ENCODE assay signal across 20 cellular contexts in the genomic region with DNA sequence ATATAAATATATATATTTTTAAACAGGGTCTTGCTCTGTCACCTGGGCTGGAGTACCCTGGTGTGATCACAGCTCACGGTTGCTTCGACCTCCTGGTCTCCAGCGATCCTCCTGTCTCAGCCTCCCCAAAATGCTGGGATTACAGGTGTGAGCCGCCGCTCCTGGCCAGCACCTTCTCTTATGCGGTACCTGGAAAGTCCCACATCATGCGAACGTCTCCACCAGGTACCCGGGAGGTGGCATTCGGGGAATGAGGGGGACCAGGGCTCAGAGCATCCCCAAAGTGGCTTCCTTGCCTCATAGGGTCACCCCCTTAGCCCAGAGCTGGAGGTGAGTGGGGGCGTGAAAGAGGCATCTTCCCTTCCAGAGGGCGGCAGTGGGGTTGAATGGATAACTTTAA.
DNase-seq lines count a peak whose midpoint lies in the region; ATAC-seq, FAIRE-seq and TF ChIP-seq lines count a peak whose summit lies in the region.
"Had no signal": no experiment of that assay in that cellular context is flagged by ENCODE, and none has a peak within 500 bp of the region (broad histone marks: within the 10 kb centered on the region; RNA-seq: fewer than 3 reads in every experiment).

No MANE protein-coding gene starts in this region.

- DNase-seq in BJ (ENCODE audit: low read depth): no peak
- peak; percentile 29 for DNase-seq in RWPE2 (ENCODE audit: low spot score)
- DNase-seq in kidney: peak; percentile 23
- DNase-seq in spleen: peak; percentile 25
- DNase-seq in aorta: no peak
- DNase-seq in HUDEP-2 (lab: John Stamatoyannopoulos, UW; ENCODE audit: unreplicated experiment in 76 of 76): no peak
- DNase-seq in activated T-helper 1 cell treated with anti-CD3 and anti-CD28 coated beads, Interleukin-12 subunit alpha, Interleukin-12 subunit beta, Interleukin-2, Interleukin-4 antibody, amounts not matched to agents 30 ng/mL and 10 ng/mL and 1 ng/mL, durations not matched to agents 14 hours and 24 hours and 36 hours (ENCODE audit: low spot score): no peak
- DNase-seq: 8988T; Calu3; CD8-positive, alpha-beta T cell; DMS 273 treated with DMSO at 0.1 percent for 48 hours; DMS53; DND-41 had no signal

- no peak overlapping the region for H3K9ac ChIP-seq in kidney (ENCODE audit: low read length in 2 of 2)
- H3K9ac ChIP-seq: BLaER1 treated with 17β-estradiol and CSF1 and Interleukin-3, amounts not matched to agents 10 nM and 100 nM had no signal

- ATAC-seq in RWPE2 (ENCODE audit: low read depth) (no peak), aorta (ENCODE audit: low FRiP score) (no peak)
- ATAC-seq: CD8-positive, alpha-beta T cell; GM12878; HepG2 had no signal

- POLR2A ChIA-PET in BJ (lab: Charles Lee): no interaction called here

- H3K9me3 Mint-ChIP-seq in activated T-helper 1 cell treated with anti-CD3 and anti-CD28 coated beads, Interleukin-12 subunit alpha, Interleukin-12 subunit beta, Interleukin-2, Interleukin-4 antibody, amounts not matched to agents 30 ng/mL and 10 ng/mL and 1 ng/mL, durations not matched to agents 14 hours and 24 hours and 36 hours: peaks cover 14% of the 10 kb centered on the region

- no peaks in the 10 kb centered on the region for H3K36me3 Mint-ChIP-seq in activated T-helper 1 cell treated with anti-CD3 and anti-CD28 coated beads, Interleukin-12 subunit alpha, Interleukin-12 subunit beta, Interleukin-2, Interleukin-4 antibody, amounts not matched to agents 30 ng/mL and 10 ng/mL and 1 ng/mL, durations not matched to agents 14 hours and 24 hours and 36 hours (ENCODE audit: low read depth)
- H3K36me3 Mint-ChIP-seq: CD8-positive, alpha-beta T cell; IgD-negative memory B cell had no signal

- intact Hi-C loops in kidney (cut with DNase I) (no loop called here), spleen (cut with DNase I; ENCODE audit: low total_unique reads) (no loop called here), aorta (cut with DNase I) (no loop called here)
- intact Hi-C loops in activated T-helper 1 cell treated with anti-CD3 and anti-CD28 coated beads, Interleukin-12 subunit alpha, Interleukin-12 subunit beta, Interleukin-2, Interleukin-4 antibody, amounts not matched to agents 30 ng/mL and 10 ng/mL and 1 ng/mL, durations not matched to agents 14 hours and 24 hours and 36 hours (cut with micrococcal nuclease): loop anchor here (10.0 kb wide), 1 partner anchor 104 kb away; no protein-coding TSS in a partner anchor

- H3K27me3 Mint-ChIP-seq in activated T-helper 1 cell treated with anti-CD3 and anti-CD28 coated beads, Interleukin-12 subunit alpha, Interleukin-12 subunit beta, Interleukin-2, Interleukin-4 antibody, amounts not matched to agents 30 ng/mL and 10 ng/mL and 1 ng/mL, durations not matched to agents 14 hours and 24 hours and 36 hours (ENCODE audit: insufficient read depth): no peaks in the 10 kb centered on the region
- H3K27me3 Mint-ChIP-seq: IgD-negative memory B cell had no signal

- H3K4me1 ChIP-seq in RWPE2 (ENCODE audit: insufficient read depth, poor library complexity, severe bottlenecking): no peaks in the 10 kb centered on the region
- H3K4me1 ChIP-seq in kidney (ENCODE audit: control insufficient read depth in 1 of 2, insufficient read depth in 1 of 2, low read depth in 1 of 2, low read length in 2 of 2): no peaks in the 10 kb centered on the region
- H3K4me1 ChIP-seq in spleen: no peaks in the 10 kb centered on the region
- no peaks in the 10 kb centered on the region for H3K4me1 ChIP-seq in aorta (ENCODE audit: control insufficient read depth in 1 of 2, insufficient read depth in 2 of 2, low read length in 2 of 2)
- H3K4me1 ChIP-seq: HAP-1 had no signal

- TF ChIP-seq POLR2A in spleen (IDR thresholded peaks at IDR 0.05): no peak

- H3K4me3 Mint-ChIP-seq in activated T-helper 1 cell treated with anti-CD3 and anti-CD28 coated beads, Interleukin-12 subunit alpha, Interleukin-12 subunit beta, Interleukin-2, Interleukin-4 antibody, amounts not matched to agents 30 ng/mL and 10 ng/mL and 1 ng/mL, durations not matched to agents 14 hours and 24 hours and 36 hours: no peak overlapping the region
- H3K4me3 Mint-ChIP-seq: CD8-positive, alpha-beta T cell; IgD-negative memory B cell had no signal

- H3K27ac ChIP-seq in RWPE2 (ENCODE audit: poor library complexity, severe bottlenecking) (no peak overlapping the region), kidney (ENCODE audit: low read depth in 2 of 2, low read length in 2 of 2) (no peak overlapping the region), spleen (no peak overlapping the region), aorta (ENCODE audit: low read depth in 1 of 2, low read length in 2 of 2) (no peak overlapping the region)
- H3K27ac ChIP-seq: BLaER1 treated with 17β-estradiol and CSF1 and Interleukin-3, amounts not matched to agents 10 nM and 100 nM had no signal

- no peaks in the 10 kb centered on the region for H3K27me3 ChIP-seq in BJ (ENCODE audit: control insufficient read depth, insufficient read depth, low read length)
- H3K27me3 ChIP-seq in RWPE2 (ENCODE audit: insufficient read depth, poor library complexity, severe bottlenecking): no peaks in the 10 kb centered on the region
- no peaks in the 10 kb centered on the region for H3K27me3 ChIP-seq in spleen (replicated peaks in 1 of 7)
- no peaks in the 10 kb centered on the region for H3K27me3 ChIP-seq in aorta (ENCODE audit: control insufficient read depth in 1 of 2, insufficient read depth in 2 of 2, low read length in 1 of 2)
- H3K27me3 ChIP-seq: BLaER1 treated with 17β-estradiol and CSF1 and Interleukin-3, amounts not matched to agents 10 nM and 100 nM had no signal

- 87 to 96% (median 95%) methylated on average over 12 of the region's 12 CpGs for WGBS in spleen, 5 donors
- WGBS in aorta, 2 donors: 93% methylated on average over 12 of the region's 12 CpGs

- no peak for FAIRE-seq in kidney (lab: Jason Lieb, UNC)
- FAIRE-seq: GM12878, GM19239, HepG2, HTR-8/SVneo had no signal

- TF ChIP-seq CTCF in BJ (IDR thresholded peaks at IDR 0.05; ENCODE audit: insufficient read depth, low read depth, low read length) (no peak), RWPE2 (IDR thresholded peaks at IDR 0.05; ENCODE audit: poor library complexity, severe bottlenecking) (no peak), kidney (IDR thresholded peaks at IDR 0.05; ENCODE audit: borderline replicate concordance, extremely low read depth, insufficient read depth) (no peak), spleen (IDR thresholded peaks at IDR 0.05 in 8 of 11, conservative IDR thresholded peaks at IDR 0.05 in 3 of 11) (no peak)

- H3K4me3 ChIP-seq in BJ (ENCODE audit: low read depth, low read length) (peak overlapping the region; percentile 31), RWPE2 (ENCODE audit: severe bottlenecking) (no peak overlapping the region), kidney (ENCODE audit: low read length in 2 of 2) (no peak overlapping the region), spleen (no peak overlapping the region), aorta (ENCODE audit: low read length in 2 of 2) (no peak overlapping the region)
- H3K4me3 ChIP-seq: BLaER1 treated with 17β-estradiol and CSF1 and Interleukin-3, amounts not matched to agents 10 nM and 100 nM; GM12878; HAP-1 had no signal

- H3K36me3 ChIP-seq in BJ (ENCODE audit: control insufficient read depth, insufficient read depth, low read length): no peaks in the 10 kb centered on the region
- no peaks in the 10 kb centered on the region for H3K36me3 ChIP-seq in RWPE2 (ENCODE audit: low read depth)
- no peaks in the 10 kb centered on the region for H3K36me3 ChIP-seq in kidney (ENCODE audit: control insufficient read depth in 1 of 2, insufficient read depth in 2 of 2, low read length in 2 of 2)
- no peaks in the 10 kb centered on the region for H3K36me3 ChIP-seq in spleen
- H3K36me3 ChIP-seq in aorta (ENCODE audit: control insufficient read depth in 1 of 2, insufficient read depth in 2 of 2, low read length in 1 of 2): no peaks in the 10 kb centered on the region
- H3K36me3 ChIP-seq: BLaER1 treated with 17β-estradiol and CSF1 and Interleukin-3, amounts not matched to agents 10 nM and 100 nM; HAP-1 had no signal

- CTCF ChIA-PET in BJ (lab: Yijun Ruan, JAX): no interaction called here

- peaks cover 22% of the 10 kb centered on the region for H3K9me3 ChIP-seq in RWPE2 (ENCODE audit: severe bottlenecking)
- peaks cover 0 to 7% of the 10 kb centered on the region in 2 donors for H3K9me3 ChIP-seq in kidney (ENCODE audit: control insufficient read depth in 1 of 2, low read length in 2 of 2)
- H3K9me3 ChIP-seq in spleen: peaks cover 0 to 26% (median 14%) of the 10 kb centered on the region in 8 donors
- peaks cover 3% of the 10 kb centered on the region for H3K9me3 ChIP-seq in aorta (ENCODE audit: control insufficient read depth, low read length)
- H3K9me3 ChIP-seq: HAP-1 had no signal

- H3K4me1 Mint-ChIP-seq in activated T-helper 1 cell treated with anti-CD3 and anti-CD28 coated beads, Interleukin-12 subunit alpha, Interleukin-12 subunit beta, Interleukin-2, Interleukin-4 antibody, amounts not matched to agents 30 ng/mL and 10 ng/mL and 1 ng/mL, durations not matched to agents 14 hours and 24 hours and 36 hours (ENCODE audit: low read depth): no peaks in the 10 kb centered on the region

- H3K27ac Mint-ChIP-seq in activated T-helper 1 cell treated with anti-CD3 and anti-CD28 coated beads, Interleukin-12 subunit alpha, Interleukin-12 subunit beta, Interleukin-2, Interleukin-4 antibody, amounts not matched to agents 30 ng/mL and 10 ng/mL and 1 ng/mL, durations not matched to agents 14 hours and 24 hours and 36 hours: no peak overlapping the region
- H3K27ac Mint-ChIP-seq: CD8-positive, alpha-beta T cell; IgD-negative memory B cell had no signal

Comparison
In these comparisons a context has a peak if more than half of its experiments do, and no peak if none do; other contexts are left out.
1. DNase-seq: peak in RWPE2 (single experiment), kidney (single experiment) and spleen (single experiment); none in BJ (single experiment), aorta (0 of 2), HUDEP-2 (0 of 76) and activated T-helper 1 cell treated with anti-CD3 and anti-CD28 coated beads, Interleukin-12 subunit alpha, Interleukin-12 subunit beta, Interleukin-2, Interleukin-4 antibody, amounts not matched to agents 30 ng/mL and 10 ng/mL and 1 ng/mL, durations not matched to agents 14 hours and 24 hours and 36 hours (single experiment).